In the genomic region with DNA sequence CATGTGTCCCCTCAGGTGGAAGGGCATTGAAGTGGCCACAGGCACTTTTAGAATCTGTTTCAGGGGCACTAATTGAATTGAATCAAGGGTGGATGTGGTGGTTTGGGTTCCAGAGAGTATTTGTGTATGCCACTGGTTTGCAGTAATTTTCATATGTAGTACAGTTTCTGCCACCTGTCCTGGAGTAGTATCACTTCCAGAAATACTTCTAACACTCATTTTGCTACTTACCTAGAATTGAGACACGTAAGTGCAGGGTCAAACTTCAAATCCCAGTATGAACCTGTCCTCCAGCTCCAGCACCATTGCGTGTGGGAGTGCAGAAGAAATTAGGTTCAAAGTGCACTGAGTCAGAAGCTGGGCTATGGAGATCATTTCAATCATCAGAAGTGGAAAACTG, we compare ENCODE assay signal across 17 cellular contexts. TPM values are rescaled to one million over a fixed set of nuclear protein-coding genes. Genes with fewer than 3 reads are reported as not detected.
DNase-seq lines count a peak whose midpoint lies in the region; ATAC-seq and TF ChIP-seq lines count a peak whose summit lies in the region.
"Had no signal": no experiment of that assay in that cellular context is flagged by ENCODE, and none has a peak within 500 bp of the region (broad histone marks: within the 10 kb centered on the region; RNA-seq: fewer than 3 reads in every experiment).

No MANE protein-coding gene starts in this region.

- no peak overlapping the region for H3K27ac Mint-ChIP-seq in T-cell

- no peaks in the 10 kb centered on the region for H4K20me1 ChIP-seq in Loucy (ENCODE audit: insufficient read depth, low read length, poor library complexity, severe bottlenecking)

- H3K4me3 Mint-ChIP-seq in T-cell: no peak overlapping the region
- H3K4me3 Mint-ChIP-seq: CD14-positive monocyte had no signal

- peak; percentile 48 for ATAC-seq in GM18511 (IDR thresholded peaks at IDR 0.05; ENCODE audit: unreplicated experiment)
- ATAC-seq in GM21825 (IDR thresholded peaks at IDR 0.05; ENCODE audit: unreplicated experiment): peak; percentile 32
- peak; percentile 59 for ATAC-seq in mucosa of descending colon
- ATAC-seq in GM19455 (IDR thresholded peaks at IDR 0.05; ENCODE audit: unreplicated experiment): no peak
- ATAC-seq in gastroesophageal sphincter: no peak
- ATAC-seq in T-cell (replicated peaks in 1 of 4): no peak
- ATAC-seq: HCT116 had no signal

- H3F3A ChIP-seq in Loucy (ENCODE audit: low read depth): peaks cover 11% of the 10 kb centered on the region; the same call in 1 of the 2 replicates

- TF ChIP-seq EP300 in gastroesophageal sphincter (IDR thresholded peaks at IDR 0.05): no peak

- POLR2A ChIA-PET in T-cell (lab: Charles Lee): no interaction called here

- H2AFZ ChIP-seq in Loucy (ENCODE audit: low read length): no peak overlapping the region

- H3K4me3 ChIP-seq in Loucy (ENCODE audit: low read length, poor library complexity, severe bottlenecking): no peak overlapping the region
- H3K4me3 ChIP-seq in mucosa of descending colon: no peak overlapping the region
- no peak overlapping the region for H3K4me3 ChIP-seq in gastroesophageal sphincter

- no peak overlapping the region for H3K4me2 ChIP-seq in Loucy (ENCODE audit: low read depth, low read length, poor library complexity, severe bottlenecking)

- no peaks in the 10 kb centered on the region for H3K36me3 Mint-ChIP-seq in T-cell
- H3K36me3 Mint-ChIP-seq: CD14-positive monocyte had no signal

- H3K9ac ChIP-seq in Loucy (ENCODE audit: low read depth, low read length, poor library complexity, severe bottlenecking): peak overlapping the region; percentile 83

- H3K4me1 ChIP-seq in Loucy (ENCODE audit: insufficient read depth, low read length, poor library complexity, severe bottlenecking) (peaks cover 77% of the 10 kb centered on the region), mucosa of descending colon (ENCODE audit: low read depth) (peaks cover 47% of the 10 kb centered on the region), gastroesophageal sphincter (peaks cover 0 to 13% (median 0%) of the 10 kb centered on the region in 3 donors)

- H3K27me3 Mint-ChIP-seq in T-cell: peaks cover 0 to 2% of the 10 kb centered on the region in 2 donors

- no peaks in the 10 kb centered on the region for H3K79me2 ChIP-seq in Loucy (ENCODE audit: insufficient read depth, low read length)

- H3K9me3 ChIP-seq in Loucy (ENCODE audit: insufficient read depth, low read depth, low read length) (no peaks in the 10 kb centered on the region), mucosa of descending colon (no peaks in the 10 kb centered on the region), gastroesophageal sphincter (no peaks in the 10 kb centered on the region)

- peak in 2 of 3 donors; percentile 30 to 66 for DNase-seq in mucosa of descending colon
- no peak for DNase-seq in T-cell
- DNase-seq in anterior cingulate cortex (lab: John Stamatoyannopoulos, UW): no peak
- DNase-seq: effector CD4-positive, alpha-beta T cell; Kasumi-1; NCI-H187 treated with DMSO at 0.1 percent for 48 hours; NCI-H82; SIG-M5 had no signal

- 83% methylated on average over 2 of the region's 2 CpGs; no CpG with 5 or more reads in 1 of the 2 donors for WGBS in gastroesophageal sphincter (ENCODE audit: low coverage in 1 of 2), 2 donors

- no peak for TF ChIP-seq POLR2A in gastroesophageal sphincter (IDR thresholded peaks at IDR 0.05)

- peaks cover 20 to 23% (median 21%) of the 10 kb centered on the region in 3 donors for H3K4me1 Mint-ChIP-seq in T-cell

- no peaks in the 10 kb centered on the region for H3K27me3 ChIP-seq in Loucy (ENCODE audit: insufficient read depth, low read length, poor library complexity, severe bottlenecking)
- peaks cover 11% of the 10 kb centered on the region for H3K27me3 ChIP-seq in gastroesophageal sphincter

- no peaks in the 10 kb centered on the region for H3K9me2 ChIP-seq in Loucy (replicated peaks; ENCODE audit: low read depth, low read length)

- intact Hi-C loops in mucosa of descending colon (cut with DNase I, micrococcal nuclease): loop anchor here in 1 of 2 donors (10.0 kb wide), 1 partner anchor 46 kb away; the partner anchor contains the start of gene SLC37A1

- CTCF ChIA-PET in T-cell (lab: Charles Lee): interaction anchor here in 1 of 2 donors (0.6 kb wide), 1 partner anchor 26 kb away, joined by 3 read pairs; no protein-coding TSS in a partner anchor

- H3K9me3 Mint-ChIP-seq in T-cell: no peaks in the 10 kb centered on the region

- H3K36me3 ChIP-seq in Loucy (ENCODE audit: insufficient read depth, low read length): no peaks in the 10 kb centered on the region
- H3K36me3 ChIP-seq in mucosa of descending colon (ENCODE audit: low read depth): no peaks in the 10 kb centered on the region
- H3K36me3 ChIP-seq in gastroesophageal sphincter: no peaks in the 10 kb centered on the region

- H3K27ac ChIP-seq in gastroesophageal sphincter: no peak overlapping the region

- TF ChIP-seq CTCF in Loucy (conservative IDR thresholded peaks at IDR 0.05; ENCODE audit: low read length): no peak
- TF ChIP-seq CTCF in mucosa of descending colon (IDR thresholded peaks at IDR 0.05): no peak
- no peak for TF ChIP-seq CTCF in gastroesophageal sphincter (IDR thresholded peaks at IDR 0.05)

RNA-seq across cellular contexts. Expression of gene RSPH1, which starts 26.8 kb away (rescaled TPM):
- total RNA-seq in mucosa of descending colon: 1 to 10 TPM; 4.0 to 7.6 (median 4.5) TPM
- 1 to 10 TPM in 2 of 4 donors, under 1 TPM in 1, not detected in 1; 0.99 to 1.9 (median 1.9) TPM for total RNA-seq in gastroesophageal sphincter
- total RNA-seq in T-cell: under 1 TPM in 2 of 5 donors, not detected in 3; 0.12 to 0.20 TPM
- total RNA-seq: glomerular endothelial cell, skeletal muscle tissue had no signal

RNA-seq across cellular contexts. Expression of gene SLC37A1, which starts 44.4 kb away (rescaled TPM):
- total RNA-seq in mucosa of descending colon (100 to 1,000 TPM in 1 of 3 donors, 10 to 100 TPM in 2; 52.3 to 179 (median 92.3) TPM), gastroesophageal sphincter (1 to 10 TPM; 3.7 to 7.8 (median 4.3) TPM), T-cell (10 to 100 TPM; 18.7 to 26.3 (median 22.6) TPM)

Comparison
In these comparisons a context has a peak if more than half of its experiments do, and no peak if none do; other contexts are left out.
1. ATAC-seq: peak in GM18511 (single experiment), GM21825 (single experiment) and mucosa of descending colon (single experiment); none in GM19455 (single experiment), gastroesophageal sphincter (single experiment) and T-cell (0 of 4).
2. DNase-seq: peak in mucosa of descending colon (2 of 3); none in T-cell (0 of 34) and anterior cingulate cortex (0 of 58).